1 cellular context compared by ENCODE assay signal in the genomic region with DNA sequence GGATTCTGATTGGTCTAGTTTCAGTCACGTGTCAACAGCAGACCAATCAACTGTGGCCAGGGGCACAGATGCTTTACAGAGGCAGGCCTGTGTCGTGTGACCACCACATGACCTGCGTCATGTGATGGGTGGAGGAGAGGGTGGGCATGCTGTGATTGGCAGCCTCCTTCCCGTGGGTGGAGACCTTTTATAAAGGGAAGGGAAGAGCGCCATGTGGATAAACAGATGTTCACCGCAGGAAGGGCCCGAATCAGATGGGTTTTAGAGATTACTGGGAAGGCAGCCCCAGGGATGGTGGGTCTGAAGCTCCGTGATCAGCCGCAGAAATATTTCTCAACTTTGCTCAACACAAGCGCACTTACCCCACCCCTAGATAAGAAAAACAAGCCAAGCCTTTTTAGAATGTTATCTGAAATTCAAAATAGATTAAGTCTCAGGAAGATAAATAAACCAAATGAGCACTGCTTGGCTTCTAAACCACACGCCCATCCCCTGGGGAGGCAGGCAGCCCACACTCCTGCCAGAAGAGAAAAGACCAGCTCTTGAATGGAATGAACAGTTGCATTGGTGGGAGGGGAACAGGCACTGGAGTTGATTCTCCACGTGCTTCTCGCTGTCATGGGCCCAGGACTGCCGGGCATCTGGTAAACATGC.
TF ChIP-seq lines count a peak whose summit lies in the region.

No MANE protein-coding gene starts in this region.

TF ChIP-seq in HEK293, 187 proteins besides CTCF, POLR2A, EP300 and RAD21 (continued from another document and continues in another):
- TF ChIP-seq ZNF701 (tag by site-specific recombination; IDR thresholded peaks at IDR 0.05) (no peak), ZSCAN30 (tag by site-specific recombination; IDR thresholded peaks at IDR 0.05) (no peak), ZSCAN23 (tag by site-specific recombination; IDR thresholded peaks at IDR 0.05) (no peak), ZFP69B (tag by site-specific recombination; IDR thresholded peaks at IDR 0.05) (no peak), ZNF514 (tag by site-specific recombination; IDR thresholded peaks at IDR 0.05) (no peak), ZNF585B (tag by site-specific recombination; IDR thresholded peaks at IDR 0.05) (no peak), KLF16 (tag by site-specific recombination; IDR thresholded peaks at IDR 0.05) (no peak), ZNF350 (tag by site-specific recombination; IDR thresholded peaks at IDR 0.05) (peak; percentile 78), ZNF529 (tag by site-specific recombination; IDR thresholded peaks at IDR 0.05; ENCODE audit: insufficient replicate concordance) (no peak), ZNF404 (tag by site-specific recombination; IDR thresholded peaks at IDR 0.05) (no peak), ZNF138 (tag by site-specific recombination; IDR thresholded peaks at IDR 0.05; ENCODE audit: borderline replicate concordance) (no peak), ZBTB8A (tag by site-specific recombination; IDR thresholded peaks at IDR 0.05) (0 out of 2 replicates have a peak, but pooled peaks have one; percentile 12), ZBTB1 (tag by site-specific recombination; IDR thresholded peaks at IDR 0.05) (no peak), ZNF670 (tag by site-specific recombination; IDR thresholded peaks at IDR 0.05; ENCODE audit: low read depth) (no peak), EGR2 (tag by site-specific recombination; IDR thresholded peaks at IDR 0.05; ENCODE audit: low read depth) (peak; percentile 66), ZNF23 (tag by site-specific recombination; IDR thresholded peaks at IDR 0.05; ENCODE audit: borderline replicate concordance) (no peak), MYNN (tag by site-specific recombination; IDR thresholded peaks at IDR 0.05; ENCODE audit: borderline replicate concordance) (no peak), PRDM2 (tag by site-specific recombination; IDR thresholded peaks at IDR 0.05; ENCODE audit: borderline replicate concordance) (no peak), KLF1 (tag by site-specific recombination; IDR thresholded peaks at IDR 0.05) (peak; percentile 99), ZNF433 (tag by site-specific recombination; IDR thresholded peaks at IDR 0.05; ENCODE audit: low read depth) (no peak), SP2 (tag by site-specific recombination; IDR thresholded peaks at IDR 0.05) (peak; percentile 79), ZFP41 (tag by site-specific recombination; IDR thresholded peaks at IDR 0.05; ENCODE audit: borderline replicate concordance) (no peak), ZNF610 (tag by site-specific recombination; IDR thresholded peaks at IDR 0.05; ENCODE audit: borderline replicate concordance) (0 out of 2 replicates have a peak, but pooled peaks have one; percentile 60), ZIC2 (tag by site-specific recombination; IDR thresholded peaks at IDR 0.05) (peak; percentile 97), ZNF121 (tag by site-specific recombination; IDR thresholded peaks at IDR 0.05) (no peak), YY2 (tag by site-specific recombination; IDR thresholded peaks at IDR 0.05) (no peak), ZNF426 (tag by site-specific recombination; IDR thresholded peaks at IDR 0.05) (no peak), ZSCAN16 (tag by site-specific recombination; IDR thresholded peaks at IDR 0.05) (no peak), KLF10 (tag by site-specific recombination; IDR thresholded peaks at IDR 0.05) (peak; percentile 69), ZBTB21 (tag by site-specific recombination; IDR thresholded peaks at IDR 0.05) (no peak), ZNF768 (tag by site-specific recombination; IDR thresholded peaks at IDR 0.05) (no peak), AEBP2 (tag by site-specific recombination; IDR thresholded peaks at IDR 0.05; ENCODE audit: borderline replicate concordance) (no peak), RBAK (tag by site-specific recombination; IDR thresholded peaks at IDR 0.05) (no peak), ZNF658 (tag by site-specific recombination; IDR thresholded peaks at IDR 0.05) (no peak), ZNF560 (tag by site-specific recombination; IDR thresholded peaks at IDR 0.05; ENCODE audit: borderline replicate concordance) (no peak), ZNF140 (tag by site-specific recombination; IDR thresholded peaks at IDR 0.05) (no peak)
- TF ChIP-seq, protein P1, sequence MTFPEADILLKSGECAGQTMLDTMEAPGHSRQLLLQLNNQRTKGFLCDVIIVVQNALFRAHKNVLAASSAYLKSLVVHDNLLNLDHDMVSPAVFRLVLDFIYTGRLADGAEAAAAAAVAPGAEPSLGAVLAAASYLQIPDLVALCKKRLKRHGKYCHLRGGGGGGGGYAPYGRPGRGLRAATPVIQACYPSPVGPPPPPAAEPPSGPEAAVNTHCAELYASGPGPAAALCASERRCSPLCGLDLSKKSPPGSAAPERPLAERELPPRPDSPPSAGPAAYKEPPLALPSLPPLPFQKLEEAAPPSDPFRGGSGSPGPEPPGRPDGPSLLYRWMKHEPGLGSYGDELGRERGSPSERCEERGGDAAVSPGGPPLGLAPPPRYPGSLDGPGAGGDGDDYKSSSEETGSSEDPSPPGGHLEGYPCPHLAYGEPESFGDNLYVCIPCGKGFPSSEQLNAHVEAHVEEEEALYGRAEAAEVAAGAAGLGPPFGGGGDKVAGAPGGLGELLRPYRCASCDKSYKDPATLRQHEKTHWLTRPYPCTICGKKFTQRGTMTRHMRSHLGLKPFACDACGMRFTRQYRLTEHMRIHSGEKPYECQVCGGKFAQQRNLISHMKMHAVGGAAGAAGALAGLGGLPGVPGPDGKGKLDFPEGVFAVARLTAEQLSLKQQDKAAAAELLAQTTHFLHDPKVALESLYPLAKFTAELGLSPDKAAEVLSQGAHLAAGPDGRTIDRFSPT (tag by site-specific recombination; IDR thresholded peaks at IDR 0.05): no peak
- TF ChIP-seq, protein P2, sequence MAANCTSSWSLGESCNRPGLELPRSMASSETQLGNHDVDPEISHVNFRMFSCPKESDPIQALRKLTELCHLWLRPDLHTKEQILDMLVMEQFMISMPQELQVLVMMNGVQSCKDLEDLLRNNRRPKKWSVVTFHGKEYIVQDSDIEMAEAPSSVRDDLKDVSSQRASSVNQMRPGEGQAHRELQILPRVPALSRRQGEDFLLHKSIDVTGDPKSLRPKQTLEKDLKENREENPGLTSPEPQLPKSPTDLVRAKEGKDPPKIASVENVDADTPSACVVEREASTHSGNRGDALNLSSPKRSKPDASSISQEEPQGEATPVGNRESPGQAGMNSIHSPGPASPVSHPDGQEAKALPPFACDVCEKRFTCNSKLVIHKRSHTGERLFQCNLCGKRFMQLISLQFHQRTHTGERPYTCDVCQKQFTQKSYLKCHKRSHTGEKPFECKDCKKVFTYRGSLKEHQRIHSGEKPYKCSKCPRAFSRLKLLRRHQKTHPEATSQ (tag by site-specific recombination; IDR thresholded peaks at IDR 0.05): no peak
- TF ChIP-seq, protein P3, sequence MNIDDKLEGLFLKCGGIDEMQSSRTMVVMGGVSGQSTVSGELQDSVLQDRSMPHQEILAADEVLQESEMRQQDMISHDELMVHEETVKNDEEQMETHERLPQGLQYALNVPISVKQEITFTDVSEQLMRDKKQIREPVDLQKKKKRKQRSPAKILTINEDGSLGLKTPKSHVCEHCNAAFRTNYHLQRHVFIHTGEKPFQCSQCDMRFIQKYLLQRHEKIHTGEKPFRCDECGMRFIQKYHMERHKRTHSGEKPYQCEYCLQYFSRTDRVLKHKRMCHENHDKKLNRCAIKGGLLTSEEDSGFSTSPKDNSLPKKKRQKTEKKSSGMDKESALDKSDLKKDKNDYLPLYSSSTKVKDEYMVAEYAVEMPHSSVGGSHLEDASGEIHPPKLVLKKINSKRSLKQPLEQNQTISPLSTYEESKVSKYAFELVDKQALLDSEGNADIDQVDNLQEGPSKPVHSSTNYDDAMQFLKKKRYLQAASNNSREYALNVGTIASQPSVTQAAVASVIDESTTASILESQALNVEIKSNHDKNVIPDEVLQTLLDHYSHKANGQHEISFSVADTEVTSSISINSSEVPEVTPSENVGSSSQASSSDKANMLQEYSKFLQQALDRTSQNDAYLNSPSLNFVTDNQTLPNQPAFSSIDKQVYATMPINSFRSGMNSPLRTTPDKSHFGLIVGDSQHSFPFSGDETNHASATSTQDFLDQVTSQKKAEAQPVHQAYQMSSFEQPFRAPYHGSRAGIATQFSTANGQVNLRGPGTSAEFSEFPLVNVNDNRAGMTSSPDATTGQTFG (tag by site-specific recombination; IDR thresholded peaks at IDR 0.05; ENCODE audit: borderline replicate concordance): no peak
- TF ChIP-seq, protein P4, sequence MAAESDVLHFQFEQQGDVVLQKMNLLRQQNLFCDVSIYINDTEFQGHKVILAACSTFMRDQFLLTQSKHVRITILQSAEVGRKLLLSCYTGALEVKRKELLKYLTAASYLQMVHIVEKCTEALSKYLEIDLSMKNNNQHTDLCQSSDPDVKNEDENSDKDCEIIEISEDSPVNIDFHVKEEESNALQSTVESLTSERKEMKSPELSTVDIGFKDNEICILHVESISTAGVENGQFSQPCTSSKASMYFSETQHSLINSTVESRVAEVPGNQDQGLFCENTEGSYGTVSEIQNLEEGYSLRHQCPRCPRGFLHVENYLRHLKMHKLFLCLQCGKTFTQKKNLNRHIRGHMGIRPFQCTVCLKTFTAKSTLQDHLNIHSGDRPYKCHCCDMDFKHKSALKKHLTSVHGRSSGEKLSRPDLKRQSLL (tag by site-specific recombination; IDR thresholded peaks at IDR 0.05): no peak
- TF ChIP-seq, protein P5, sequence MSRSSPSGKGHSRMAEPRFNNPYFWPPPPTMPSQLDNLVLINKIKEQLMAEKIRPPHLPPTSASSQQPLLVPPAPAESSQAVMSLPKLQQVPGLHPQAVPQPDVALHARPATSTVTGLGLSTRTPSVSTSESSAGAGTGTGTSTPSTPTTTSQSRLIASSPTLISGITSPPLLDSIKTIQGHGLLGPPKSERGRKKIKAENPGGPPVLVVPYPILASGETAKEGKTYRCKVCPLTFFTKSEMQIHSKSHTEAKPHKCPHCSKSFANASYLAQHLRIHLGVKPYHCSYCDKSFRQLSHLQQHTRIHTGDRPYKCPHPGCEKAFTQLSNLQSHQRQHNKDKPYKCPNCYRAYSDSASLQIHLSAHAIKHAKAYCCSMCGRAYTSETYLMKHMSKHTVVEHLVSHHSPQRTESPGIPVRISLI (tag by site-specific recombination; IDR thresholded peaks at IDR 0.05): no peak
